In genomic region chr6:170329321-170329720, GRCh38 we compare ENCODE assay signal across 16 cellular contexts. TPM values are rescaled to one million over a fixed set of nuclear protein-coding genes. Genes with fewer than 3 reads are reported as not detected.
DNase-seq lines count a peak whose midpoint lies in the region; ATAC-seq and TF ChIP-seq lines count a peak whose summit lies in the region.
"Had no signal": no experiment of that assay in that cellular context is flagged by ENCODE, and none has a peak within 500 bp of the region (broad histone marks: within the 10 kb centered on the region; RNA-seq: fewer than 3 reads in every experiment).

No MANE protein-coding gene starts in this region.

- no peak overlapping the region for H3K4me3 Mint-ChIP-seq in activated T-cell treated with anti-CD3 and anti-CD28 coated beads, Interleukin-2, amount 50 U/mL, for 24 hours
- H3K4me3 Mint-ChIP-seq: CD14-positive monocyte; CD4-positive, alpha-beta memory T cell had no signal

- in situ Hi-C loops in brain microvascular endothelial cell (cut with HindIII; ENCODE audit: low pct_ligation_motif_present, low sequenced_read_pairs) = no loop called here

- H3K27me3 ChIP-seq in psoas muscle (ENCODE audit: insufficient read depth in 3 of 3, low read length in 2 of 3) = no peaks in the 10 kb centered on the region
- H3K27me3 ChIP-seq in brain microvascular endothelial cell (replicated peaks) = no peaks in the 10 kb centered on the region
- H3K27me3 ChIP-seq: BLaER1 had no signal

- intact Hi-C loops in left ventricle myocardium superior (cut with micrococcal nuclease) = no loop called here
- intact Hi-C loops in cardiac septum (cut with DNase I) = no loop called here
- intact Hi-C loops in psoas muscle (cut with DNase I) = no loop called here

- H3K4me1 Mint-ChIP-seq in activated T-cell treated with anti-CD3 and anti-CD28 coated beads, Interleukin-2, amount 50 U/mL, for 24 hours (ENCODE audit: low read depth) = peaks cover 14% of the 10 kb centered on the region
- H3K4me1 Mint-ChIP-seq: CD14-positive monocyte had no signal

- H3K4me3 ChIP-seq in psoas muscle (no peak overlapping the region), brain microvascular endothelial cell (ENCODE audit: low read depth, low read length) (no peak overlapping the region)
- H3K4me3 ChIP-seq: BLaER1, GM23248, HAP-1 had no signal

- H3K36me3 ChIP-seq in psoas muscle (ENCODE audit: insufficient read depth in 1 of 2, low read depth in 1 of 2) (peaks cover 6 to 93% of the 10 kb centered on the region in 2 donors), brain microvascular endothelial cell (replicated peaks) (peaks cover 30% of the 10 kb centered on the region)

- DNase-seq in activated T-cell treated with anti-CD3 and anti-CD28 coated beads, Interleukin-2, amount 50 U/mL, for 24 hours = no peak
- no peak for DNase-seq in activated T-cell treated with anti-CD3 and anti-CD28 coated beads, Interleukin-2, amount 50 U/mL, for 48 hours
- DNase-seq in left ventricle myocardium superior (no peak), cardiac septum (ENCODE audit: low spot score) (no peak), psoas muscle (no peak), NOMO-1 treated with DMSO at 0.1 percent for 48 hours (lab: John Stamatoyannopoulos, UW; ENCODE audit: unreplicated experiment) (no peak), brain microvascular endothelial cell (no peak)
- DNase-seq: 8988T; CD4-positive, alpha-beta memory T cell; DMS153; DMS79; GDM1; GM23248 had no signal

- H3K27ac ChIP-seq in psoas muscle = no peak overlapping the region
- no peak overlapping the region for H3K27ac ChIP-seq in brain microvascular endothelial cell
- H3K27ac ChIP-seq: BLaER1, GM23248 had no signal

- no peaks in the 10 kb centered on the region for H3K27me3 Mint-ChIP-seq in activated T-cell treated with anti-CD3 and anti-CD28 coated beads, Interleukin-2, amount 50 U/mL, for 24 hours
- H3K27me3 Mint-ChIP-seq: CD4-positive, alpha-beta memory T cell had no signal

- TF ChIP-seq CTCF in psoas muscle (IDR thresholded peaks at IDR 0.05) (no peak), brain microvascular endothelial cell (IDR thresholded peaks at IDR 0.05; ENCODE audit: low read depth, low read length, missing control alignments) (no peak)

- ATAC-seq in left ventricle myocardium superior (peak; percentile 19), psoas muscle (peak in 3 of 4 donors; percentile 62 to 70 (median 64))

- no peaks in the 10 kb centered on the region for H3K9me3 Mint-ChIP-seq in activated T-cell treated with anti-CD3 and anti-CD28 coated beads, Interleukin-2, amount 50 U/mL, for 24 hours
- H3K9me3 Mint-ChIP-seq: CD14-positive monocyte; CD4-positive, alpha-beta memory T cell had no signal

- 76 to 82% (median 78%) methylated on average over 8 of the region's 8 CpGs for WGBS in psoas muscle, 3 donors

- peak overlapping the region; percentile 5 for H3K27ac Mint-ChIP-seq in activated T-cell treated with anti-CD3 and anti-CD28 coated beads, Interleukin-2, amount 50 U/mL, for 24 hours

- peaks cover 90% of the 10 kb centered on the region for H3K36me3 Mint-ChIP-seq in activated T-cell treated with anti-CD3 and anti-CD28 coated beads, Interleukin-2, amount 50 U/mL, for 24 hours (ENCODE audit: low read depth)

- peaks cover 7% of the 10 kb centered on the region for H3K4me1 ChIP-seq in psoas muscle
- H3K4me1 ChIP-seq: BLaER1, HAP-1 had no signal

- H3K9me3 ChIP-seq in psoas muscle = no peaks in the 10 kb centered on the region
- H3K9me3 ChIP-seq: BLaER1, HAP-1 had no signal

RNA-seq across cellular contexts. Expression of gene FAM120B, which starts 22.8 kb away (rescaled TPM):
- 20.5 TPM for total RNA-seq in left ventricle myocardium superior
- 27.4 TPM for total RNA-seq in cardiac septum
- total RNA-seq in psoas muscle = 10 to 100 TPM; 17.2 to 24.2 (median 23.7) TPM
- 10 to 100 TPM in 1 of 3 donors, 1 to 10 TPM in 2; 9.2 to 19.4 (median 9.4) TPM for polyA plus RNA-seq in psoas muscle

RNA-seq across cellular contexts. Expression of gene DLL1, which starts 38.4 kb away (rescaled TPM):
- 15.3 TPM for total RNA-seq in left ventricle myocardium superior
- total RNA-seq in cardiac septum = 6.4 TPM
- 1 to 10 TPM; 2.9 to 5.3 (median 4.6) TPM for total RNA-seq in psoas muscle
- 1 to 10 TPM; 1.5 to 1.8 (median 1.6) TPM for polyA plus RNA-seq in psoas muscle
- polyA plus RNA-seq: CD14-positive monocyte had no signal
